Comparison of ENCODE assay signal across 2 cellular contexts in the genomic region with DNA sequence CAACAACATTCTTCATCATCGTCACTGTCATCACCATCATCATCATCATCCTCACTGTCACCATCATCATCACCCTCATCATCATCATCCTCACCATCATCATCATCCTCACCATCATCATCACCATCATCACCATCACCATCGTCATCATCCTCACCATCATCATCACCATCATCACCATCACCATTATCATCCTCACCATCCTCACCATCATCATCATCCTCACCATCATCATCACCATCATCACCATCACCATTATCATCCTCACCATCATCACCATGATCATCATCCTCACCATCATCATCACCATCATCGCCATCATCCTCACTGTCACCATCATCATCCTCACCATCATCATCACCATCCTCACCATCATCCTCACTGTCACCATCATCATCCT.
TF ChIP-seq lines count a peak whose summit lies in the region.
"Not testable (repeated sequence)": the region's sequence is repeated elsewhere in the genome, so short reads cannot be mapped to it uniquely, and the experiment has no call there.

No MANE protein-coding gene starts in this region.

TF ChIP-seq in HEK293, 187 proteins besides CTCF, POLR2A, EP300 and RAD21:
- TF ChIP-seq, protein P1, sequence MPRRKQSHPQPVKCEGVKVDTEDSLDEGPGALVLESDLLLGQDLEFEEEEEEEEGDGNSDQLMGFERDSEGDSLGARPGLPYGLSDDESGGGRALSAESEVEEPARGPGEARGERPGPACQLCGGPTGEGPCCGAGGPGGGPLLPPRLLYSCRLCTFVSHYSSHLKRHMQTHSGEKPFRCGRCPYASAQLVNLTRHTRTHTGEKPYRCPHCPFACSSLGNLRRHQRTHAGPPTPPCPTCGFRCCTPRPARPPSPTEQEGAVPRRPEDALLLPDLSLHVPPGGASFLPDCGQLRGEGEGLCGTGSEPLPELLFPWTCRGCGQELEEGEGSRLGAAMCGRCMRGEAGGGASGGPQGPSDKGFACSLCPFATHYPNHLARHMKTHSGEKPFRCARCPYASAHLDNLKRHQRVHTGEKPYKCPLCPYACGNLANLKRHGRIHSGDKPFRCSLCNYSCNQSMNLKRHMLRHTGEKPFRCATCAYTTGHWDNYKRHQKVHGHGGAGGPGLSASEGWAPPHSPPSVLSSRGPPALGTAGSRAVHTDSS (tag by site-specific recombination; IDR thresholded peaks at IDR 0.05) = peak; percentile 99

TF ChIP-seq in K562, 482 proteins besides CTCF, POLR2A, EP300 and RAD21:
- peak in 1 of 2 experiments; percentile 81; a peak in 2 of 4 replicates for TF ChIP-seq HDAC1 (IDR thresholded peaks at IDR 0.05)
- TF ChIP-seq CTBP1 (IDR thresholded peaks at IDR 0.05; ENCODE audit: borderline replicate concordance) = peak; percentile 70
- TF ChIP-seq EHMT2 (IDR thresholded peaks at IDR 0.05) = peak; percentile 71
- TF ChIP-seq, protein P2, sequence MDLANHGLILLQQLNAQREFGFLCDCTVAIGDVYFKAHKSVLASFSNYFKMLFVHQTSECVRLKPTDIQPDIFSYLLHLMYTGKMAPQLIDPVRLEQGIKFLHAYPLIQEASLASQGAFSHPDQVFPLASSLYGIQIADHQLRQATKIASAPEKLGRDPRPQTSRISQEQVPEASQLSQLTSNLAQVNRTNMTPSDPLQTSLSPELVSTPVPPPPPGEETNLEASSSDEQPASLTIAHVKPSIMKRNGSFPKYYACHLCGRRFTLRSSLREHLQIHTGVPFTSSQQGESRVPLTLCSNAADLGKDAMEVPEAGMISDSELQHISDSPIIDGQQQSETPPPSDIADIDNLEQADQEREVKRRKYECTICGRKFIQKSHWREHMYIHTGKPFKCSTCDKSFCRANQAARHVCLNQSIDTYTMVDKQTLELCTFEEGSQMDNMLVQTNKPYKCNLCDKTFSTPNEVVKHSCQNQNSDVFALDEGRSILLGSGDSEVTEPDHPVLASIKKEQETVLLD (IDR thresholded peaks at IDR 0.05) = 0 out of 2 replicates have a peak, but pooled peaks have one; percentile 29
- not testable (repeated sequence) for TF ChIP-seq ATF1 (CRISPR knock-in tag; IDR thresholded peaks at IDR 0.05)
- peak; percentile 30; the same call in 1 of the 2 replicates for TF ChIP-seq ATF1 (tag; IDR thresholded peaks at IDR 0.05)
- TF ChIP-seq KDM1A (IDR thresholded peaks at IDR 0.05) = peak; percentile 49 to 61; a peak in 3 of 4 replicates
- TF ChIP-seq MTA1 (IDR thresholded peaks at IDR 0.05; ENCODE audit: borderline replicate concordance) = peak; percentile 74
